In the genomic region with DNA sequence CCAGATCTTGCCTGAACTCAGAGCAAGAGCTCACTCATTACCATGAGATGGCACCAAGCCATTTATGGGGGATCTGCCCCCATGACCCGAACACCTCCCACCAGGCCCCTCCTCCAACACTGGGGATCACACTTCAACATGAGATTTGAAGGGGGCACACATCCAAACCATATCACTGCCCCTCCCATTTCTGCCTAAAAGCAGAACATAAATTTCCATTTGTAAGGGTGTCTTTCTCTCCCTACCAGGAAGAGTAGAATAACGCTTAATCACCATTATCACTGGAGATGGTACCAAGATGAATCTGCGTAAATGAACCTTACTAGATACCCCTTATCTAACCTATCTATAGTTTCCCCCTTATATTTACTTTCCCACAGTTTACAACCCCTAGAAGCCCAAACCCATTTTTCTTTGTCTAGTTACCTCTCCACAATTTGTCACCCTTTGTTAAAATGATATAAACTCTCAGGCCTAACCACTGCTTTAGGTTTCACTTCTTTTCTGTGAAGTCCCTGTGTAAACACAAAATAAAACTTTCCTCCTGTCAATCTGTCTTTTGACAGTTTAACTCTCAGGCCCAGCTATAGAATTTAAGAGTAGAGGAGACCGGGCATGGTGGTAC, we compare ENCODE assay signal across 11 cellular contexts. TPM values are rescaled to one million over a fixed set of nuclear protein-coding genes. Genes with fewer than 3 reads are reported as not detected.
DNase-seq lines count a peak whose midpoint lies in the region; ATAC-seq and TF ChIP-seq lines count a peak whose summit lies in the region.
"Had no signal": no experiment of that assay in that cellular context is flagged by ENCODE, and none has a peak within 500 bp of the region (broad histone marks: within the 10 kb centered on the region; RNA-seq: fewer than 3 reads in every experiment).

No MANE protein-coding gene starts in this region.

- POLR2A ChIA-PET in CD8-positive, alpha-beta memory T cell (lab: Charles Lee): no interaction called here

- CTCF ChIA-PET in CD8-positive, alpha-beta memory T cell (lab: Charles Lee): interaction anchor here (1.8 kb wide), 1 partner anchor 17 kb away, joined by 6 read pairs; no protein-coding TSS in a partner anchor

- H3K36me3 ChIP-seq in CD8-positive, alpha-beta memory T cell (ENCODE audit: insufficient read depth, low read length): no peaks in the 10 kb centered on the region

- no peaks in the 10 kb centered on the region for H3K9me3 ChIP-seq in CD8-positive, alpha-beta memory T cell (ENCODE audit: low read length)

- H3K4me3 Mint-ChIP-seq in CD14-positive monocyte (no peak overlapping the region), mesothelial cell of epicardium (no peak overlapping the region)
- H3K4me3 Mint-ChIP-seq in activated T-helper 2 cell treated with anti-CD3 and anti-CD28 coated beads, Interferon-gamma antibody, Interleukin-2, Interleukin-4, amounts not matched to agents 10 μg/mL and 5 μg/mL and 100 μg/mL, durations not matched to agents 14 hours and 24 hours and 36 hours (ENCODE audit: low read depth): no peak overlapping the region
- peak overlapping the region in 1 of 7 donors; percentile 67 for H3K4me3 Mint-ChIP-seq in CD8-positive, alpha-beta memory T cell

- H3K27ac ChIP-seq in CD8-positive, alpha-beta memory T cell (ENCODE audit: low read depth, low read length): no peak overlapping the region

- H3K4me1 ChIP-seq in CD8-positive, alpha-beta memory T cell (ENCODE audit: insufficient read depth, low read length): peaks cover 19% of the 10 kb centered on the region

- intact Hi-C loops in CD14-positive monocyte (cut with micrococcal nuclease): no loop called here
- intact Hi-C loops in activated T-helper 2 cell treated with anti-CD3 and anti-CD28 coated beads, Interferon-gamma antibody, Interleukin-2, Interleukin-4, amounts not matched to agents 10 μg/mL and 5 μg/mL and 100 μg/mL, durations not matched to agents 14 hours and 24 hours and 36 hours (cut with micrococcal nuclease): no loop called here

- H3K36me3 Mint-ChIP-seq in CD14-positive monocyte (peaks cover 0 to 1% of the 10 kb centered on the region in 2 donors), mesothelial cell of epicardium (no peaks in the 10 kb centered on the region)
- no peaks in the 10 kb centered on the region for H3K36me3 Mint-ChIP-seq in activated T-helper 2 cell treated with anti-CD3 and anti-CD28 coated beads, Interferon-gamma antibody, Interleukin-2, Interleukin-4, amounts not matched to agents 10 μg/mL and 5 μg/mL and 100 μg/mL, durations not matched to agents 14 hours and 24 hours and 36 hours (ENCODE audit: low read depth)
- no peaks in the 10 kb centered on the region for H3K36me3 Mint-ChIP-seq in CD8-positive, alpha-beta memory T cell

- no peak for DNase-seq in CD14-positive monocyte (ENCODE audit: low spot score)
- DNase-seq in activated T-helper 2 cell treated with anti-CD3 and anti-CD28 coated beads, Interferon-gamma antibody, Interleukin-2, Interleukin-4, amounts not matched to agents 10 μg/mL and 5 μg/mL and 100 μg/mL, durations not matched to agents 14 hours and 24 hours and 36 hours (ENCODE audit: low spot score): no peak
- no peak for DNase-seq in mesothelial cell of epicardium (ENCODE audit: low spot score in 2 of 2, unreplicated experiment in 2 of 2)
- DNase-seq in AG08395 (ENCODE audit: low spot score): no peak
- DNase-seq in anterior cingulate cortex (lab: John Stamatoyannopoulos, UW): no peak
- DNase-seq in CD8-positive, alpha-beta memory T cell: no peak
- DNase-seq in activated gamma-delta T cell treated with Interleukin-2 at 50 U/mL for 16 hours: no peak
- DNase-seq: activated effector memory CD4-positive, alpha-beta T cell treated with Interleukin-2 at 50 U/mL for 16 hours; kidney glomerular epithelial cell; NCI-H1105 treated with DMSO at 0.1 percent for 48 hours had no signal

- H3K27ac Mint-ChIP-seq in CD14-positive monocyte (peak overlapping the region; percentile 87 to 96 (median 94)), mesothelial cell of epicardium (peak overlapping the region; percentile 51)
- H3K27ac Mint-ChIP-seq in activated T-helper 2 cell treated with anti-CD3 and anti-CD28 coated beads, Interferon-gamma antibody, Interleukin-2, Interleukin-4, amounts not matched to agents 10 μg/mL and 5 μg/mL and 100 μg/mL, durations not matched to agents 14 hours and 24 hours and 36 hours: peak overlapping the region; percentile 42
- H3K27ac Mint-ChIP-seq in CD8-positive, alpha-beta memory T cell: peak overlapping the region in 3 of 8 donors; percentile 25 to 53 (median 51)

- H3K9me3 Mint-ChIP-seq in CD14-positive monocyte: no peaks in the 10 kb centered on the region
- no peaks in the 10 kb centered on the region for H3K9me3 Mint-ChIP-seq in activated T-helper 2 cell treated with anti-CD3 and anti-CD28 coated beads, Interferon-gamma antibody, Interleukin-2, Interleukin-4, amounts not matched to agents 10 μg/mL and 5 μg/mL and 100 μg/mL, durations not matched to agents 14 hours and 24 hours and 36 hours
- H3K9me3 Mint-ChIP-seq in mesothelial cell of epicardium: no peaks in the 10 kb centered on the region
- no peaks in the 10 kb centered on the region for H3K9me3 Mint-ChIP-seq in CD8-positive, alpha-beta memory T cell

- H3K4me1 Mint-ChIP-seq in CD14-positive monocyte (peaks cover 54% of the 10 kb centered on the region), mesothelial cell of epicardium (no peaks in the 10 kb centered on the region)
- H3K4me1 Mint-ChIP-seq in activated T-helper 2 cell treated with anti-CD3 and anti-CD28 coated beads, Interferon-gamma antibody, Interleukin-2, Interleukin-4, amounts not matched to agents 10 μg/mL and 5 μg/mL and 100 μg/mL, durations not matched to agents 14 hours and 24 hours and 36 hours (ENCODE audit: low read depth): peaks cover 40% of the 10 kb centered on the region
- H3K4me1 Mint-ChIP-seq in CD8-positive, alpha-beta memory T cell: peaks cover 17% of the 10 kb centered on the region in 3 donors

- no peak overlapping the region for H3K4me3 ChIP-seq in CD8-positive, alpha-beta memory T cell (ENCODE audit: low read length)

- ATAC-seq in HG02870 (IDR thresholded peaks at IDR 0.05; ENCODE audit: unreplicated experiment): peak; percentile 27

- H3K27me3 ChIP-seq in CD8-positive, alpha-beta memory T cell (ENCODE audit: insufficient read depth, low read length, poor library complexity, severe bottlenecking): no peaks in the 10 kb centered on the region

- H3K27me3 Mint-ChIP-seq in CD14-positive monocyte (ENCODE audit: low read depth in 3 of 3): no peaks in the 10 kb centered on the region
- H3K27me3 Mint-ChIP-seq in activated T-helper 2 cell treated with anti-CD3 and anti-CD28 coated beads, Interferon-gamma antibody, Interleukin-2, Interleukin-4, amounts not matched to agents 10 μg/mL and 5 μg/mL and 100 μg/mL, durations not matched to agents 14 hours and 24 hours and 36 hours (ENCODE audit: low read depth): no peaks in the 10 kb centered on the region
- H3K27me3 Mint-ChIP-seq in mesothelial cell of epicardium (ENCODE audit: low read depth): no peaks in the 10 kb centered on the region
- no peaks in the 10 kb centered on the region for H3K27me3 Mint-ChIP-seq in CD8-positive, alpha-beta memory T cell

- TF ChIP-seq CTCF in CD14-positive monocyte (IDR thresholded peaks at IDR 0.05): no peak
- no peak for TF ChIP-seq CTCF in mesothelial cell of epicardium (IDR thresholded peaks at IDR 0.05; ENCODE audit: unreplicated experiment)

RNA-seq across cellular contexts. Expression of a gene that starts 38.7 kb away (rescaled TPM):
- polyA plus RNA-seq in CD14-positive monocyte: 100 to 1,000 TPM; 163 to 231 TPM
- 77.5 and 80.7 TPM in 2 replicates for total RNA-seq in activated T-helper 2 cell treated with anti-CD3 and anti-CD28 coated beads, Interferon-gamma antibody, Interleukin-2, Interleukin-4, amounts not matched to agents 10 μg/mL and 5 μg/mL and 100 μg/mL, durations not matched to agents 14 hours and 24 hours and 36 hours
- 60.7 to 66.5 TPM (median 64.7 TPM) in 3 replicates for total RNA-seq in mesothelial cell of epicardium
- 10 to 100 TPM; 86.4 to 87.8 TPM for total RNA-seq in CD8-positive, alpha-beta memory T cell
- 250 TPM for polyA plus RNA-seq in CD8-positive, alpha-beta memory T cell

RNA-seq across cellular contexts. Expression of a gene that starts 45.6 kb away (rescaled TPM):
- 10 to 100 TPM; 27.9 to 35.0 TPM for polyA plus RNA-seq in CD14-positive monocyte
- total RNA-seq in activated T-helper 2 cell treated with anti-CD3 and anti-CD28 coated beads, Interferon-gamma antibody, Interleukin-2, Interleukin-4, amounts not matched to agents 10 μg/mL and 5 μg/mL and 100 μg/mL, durations not matched to agents 14 hours and 24 hours and 36 hours: 429 and 431 TPM in 2 replicates
- total RNA-seq in mesothelial cell of epicardium: 82.6 to 89.8 TPM (median 87.5 TPM) in 3 replicates
- total RNA-seq in CD8-positive, alpha-beta memory T cell: 100 to 1,000 TPM; 654 to 662 TPM
- 58.4 TPM for polyA plus RNA-seq in CD8-positive, alpha-beta memory T cell

RNA-seq across cellular contexts. Expression of a gene that starts 52.6 kb away (rescaled TPM):
- polyA plus RNA-seq in CD14-positive monocyte: 10 to 100 TPM; 54.4 to 62.6 TPM
- 41.4 and 47.7 TPM in 2 replicates for total RNA-seq in activated T-helper 2 cell treated with anti-CD3 and anti-CD28 coated beads, Interferon-gamma antibody, Interleukin-2, Interleukin-4, amounts not matched to agents 10 μg/mL and 5 μg/mL and 100 μg/mL, durations not matched to agents 14 hours and 24 hours and 36 hours
- 41.6 to 44.9 TPM (median 42.2 TPM) in 3 replicates for total RNA-seq in mesothelial cell of epicardium
- 10 to 100 TPM; 55.3 to 57.3 TPM for total RNA-seq in CD8-positive, alpha-beta memory T cell
- polyA plus RNA-seq in CD8-positive, alpha-beta memory T cell: 48.3 TPM
